Comparison of ENCODE assay signal across 27 cellular contexts in the genomic region with DNA sequence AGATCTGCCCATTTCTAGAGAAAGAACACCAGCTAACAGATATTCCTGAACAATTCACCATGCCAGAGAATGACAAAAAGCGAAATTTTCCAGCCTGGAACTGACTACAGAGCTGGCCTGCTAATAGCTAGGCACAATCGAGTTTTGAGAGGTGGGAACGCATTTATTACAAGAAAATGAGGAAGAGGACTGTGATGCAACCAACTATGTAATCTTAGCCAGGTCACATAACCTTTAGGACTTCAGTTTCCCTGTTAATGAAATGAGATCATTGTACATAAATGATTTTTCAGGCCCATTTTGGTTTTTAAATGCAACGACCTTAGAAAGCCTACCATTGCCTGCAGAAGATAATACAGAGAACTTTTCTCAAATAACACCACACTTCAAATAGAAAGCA.
"Had no signal": no experiment of that assay in that cellular context is flagged by ENCODE, and none has a peak within 500 bp of the region (broad histone marks: within the 10 kb centered on the region; RNA-seq: fewer than 3 reads in every experiment).

No MANE protein-coding gene starts in this region.

- H3K4me1 Mint-ChIP-seq: natural killer cell had no signal

- H2AFZ ChIP-seq: hepatocyte had no signal

- ATAC-seq: esophagus mucosa; foreskin keratinocyte; gastroesophageal sphincter; heart left ventricle; left lobe of liver; natural killer cell; pancreas; right lobe of liver; stimulated activated naive B cell treated with anti-CD40 and anti-IgM and Interleukin-4, amounts not matched to agents 10 μg/mL and 1 μg/mL and 100 μg/mL, for 72 hours had no signal

- H3K36me3 Mint-ChIP-seq: natural killer cell had no signal

- H3K27me3 ChIP-seq: dorsolateral prefrontal cortex, foreskin keratinocyte, gastroesophageal sphincter, heart left ventricle, hepatocyte, pancreas, right lobe of liver, tibial nerve, upper lobe of left lung had no signal

- H3K36me3 ChIP-seq: gastroesophageal sphincter, heart left ventricle, pancreas, right lobe of liver, thoracic aorta, tibial nerve, upper lobe of left lung had no signal

- H3K9me3 ChIP-seq: gastroesophageal sphincter, heart left ventricle, pancreas, right lobe of liver, thoracic aorta, tibial nerve, upper lobe of left lung had no signal

- H3K79me2 ChIP-seq: hepatocyte had no signal

- H3K27ac ChIP-seq: dorsolateral prefrontal cortex, epithelial cell of prostate, foreskin keratinocyte, gastroesophageal sphincter, heart left ventricle, hepatocyte, pancreas, right lobe of liver, thoracic aorta, tibial nerve, upper lobe of left lung had no signal

- H3K27ac Mint-ChIP-seq: endodermal cell; memory B cell; natural killer cell; stimulated activated naive B cell treated with anti-CD40 and anti-IgM and Interleukin-4, amounts not matched to agents 10 μg/mL and 1 μg/mL and 100 μg/mL, for 72 hours; stimulated activated naive CD8-positive, alpha-beta T cell treated with anti-CD3 and anti-CD28 coated beads, Interleukin-15, Interleukin-2, amounts not matched to agents 100 ng/mL and 50 ng/mL, for 24 hours had no signal

- H3K4me3 Mint-ChIP-seq: endodermal cell; memory B cell; natural killer cell; stimulated activated naive B cell treated with anti-CD40 and anti-IgM and Interleukin-4, amounts not matched to agents 10 μg/mL and 1 μg/mL and 100 μg/mL, for 72 hours; stimulated activated naive CD8-positive, alpha-beta T cell treated with anti-CD3 and anti-CD28 coated beads, Interleukin-15, Interleukin-2, amounts not matched to agents 100 ng/mL and 50 ng/mL, for 24 hours had no signal

- H3K4me1 ChIP-seq: foreskin keratinocyte, gastroesophageal sphincter, pancreas, right lobe of liver, tibial nerve, upper lobe of left lung had no signal

- DNase-seq: cortex of kidney; dorsolateral prefrontal cortex; effector CD4-positive, alpha-beta T cell; endodermal cell; foreskin keratinocyte; heart left ventricle; kidney; natural killer cell; occipital lobe; pancreas; right lobe of liver; small intestine; stimulated activated CD4-positive, alpha-beta T cell treated with anti-CD3 and anti-CD28 coated beads, Interleukin-15, amount 100 ng/mL, for 24 hours; stimulated activated CD4-positive, alpha-beta T cell treated with anti-CD3 and anti-CD28 coated beads, Interleukin-2, amount 100 ng/mL, for 48 hours; stimulated activated naive B cell treated with anti-CD40 and anti-IgM and Interleukin-4, amounts not matched to agents 10 μg/mL and 1 μg/mL and 100 μg/mL, for 72 hours; upper lobe of left lung had no signal

- H3K4me3 ChIP-seq: dorsolateral prefrontal cortex, gastroesophageal sphincter, heart left ventricle, hepatocyte, lung, pancreas, right lobe of liver, thoracic aorta, tibial nerve, upper lobe of left lung had no signal

- H3K4me2 ChIP-seq: hepatocyte had no signal

- H3K27me3 Mint-ChIP-seq: memory B cell; stimulated activated naive B cell treated with anti-CD40 and anti-IgM and Interleukin-4, amounts not matched to agents 10 μg/mL and 1 μg/mL and 100 μg/mL, for 72 hours; stimulated activated naive CD8-positive, alpha-beta T cell treated with anti-CD3 and anti-CD28 coated beads, Interleukin-15, Interleukin-2, amounts not matched to agents 100 ng/mL and 50 ng/mL, for 24 hours had no signal

- H3K9me3 Mint-ChIP-seq: endodermal cell; natural killer cell; stimulated activated naive B cell treated with anti-CD40 and anti-IgM and Interleukin-4, amounts not matched to agents 10 μg/mL and 1 μg/mL and 100 μg/mL, for 72 hours had no signal

- FAIRE-seq: kidney, pancreas, small intestine, urothelium cell line had no signal
